In the genomic region with DNA sequence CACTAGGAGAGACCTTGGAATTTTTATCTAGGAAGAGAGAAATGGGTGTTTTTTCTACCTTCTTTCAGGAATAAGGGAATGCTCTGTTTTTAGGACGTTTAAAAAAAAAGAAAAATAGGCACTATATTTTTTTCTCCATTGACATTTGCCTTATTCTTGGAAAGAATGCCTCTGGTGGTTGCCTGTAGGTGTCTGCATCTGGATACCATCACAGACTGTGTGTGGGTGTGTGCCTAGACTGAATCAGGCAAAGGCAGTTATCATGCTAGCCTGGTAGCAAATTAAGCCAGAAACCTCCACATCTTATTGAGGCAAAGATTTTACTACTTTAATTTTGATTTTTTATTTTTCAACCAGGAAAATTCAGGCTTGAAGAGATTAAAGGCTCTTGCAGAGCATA, we compare ENCODE assay signal across 24 cellular contexts.
DNase-seq lines count a peak whose midpoint lies in the region; ATAC-seq and TF ChIP-seq lines count a peak whose summit lies in the region.
"Had no signal": no experiment of that assay in that cellular context is flagged by ENCODE, and none has a peak within 500 bp of the region (broad histone marks: within the 10 kb centered on the region; RNA-seq: fewer than 3 reads in every experiment).

No MANE protein-coding gene starts in this region.

- no peaks in the 10 kb centered on the region for H3K27me3 Mint-ChIP-seq in mesothelial cell of epicardium (ENCODE audit: low read depth)
- H3K27me3 Mint-ChIP-seq in natural killer cell (ENCODE audit: low read depth in 2 of 2): peaks cover 0 to 2% of the 10 kb centered on the region in 2 donors
- H3K27me3 Mint-ChIP-seq: activated CD4-positive, alpha-beta T cell treated with anti-CD3 and anti-CD28 coated beads for 36 hours; natural killer cell treated with Interleukin-12 subunit alpha and Interleukin-12 subunit beta and Interleukin-15 and Interleukin-18, amount 100 ng/mL, for 72 hours had no signal

- DNase-seq in ELR (ENCODE audit: low read depth): peak; percentile 5
- DNase-seq in RPMI7951 (ENCODE audit: low read depth): peak; percentile 6
- DNase-seq in fibroblast of mammary gland (ENCODE audit: low read depth): peak; percentile 55
- DNase-seq in osteoblast (ENCODE audit: insufficient read length, low spot score, missing footprints): no peak
- no peak for DNase-seq in mesothelial cell of epicardium (ENCODE audit: low spot score in 2 of 2, unreplicated experiment in 2 of 2)
- no peak for DNase-seq in T-helper 9 cell
- DNase-seq in activated CD8-positive, alpha-beta memory T cell treated with anti-CD3 and anti-CD28 coated beads, Interleukin-2, amount 50 U/mL, for 48 hours: no peak
- no peak for DNase-seq in natural killer cell
- DNase-seq: activated CD4-positive, alpha-beta T cell treated with anti-CD3 and anti-CD28 coated beads for 36 hours; activated gamma-delta T cell treated with Interleukin-2 at 50 U/mL for 16 hours; DMS 273 treated with DMSO at 0.1 percent for 48 hours; effector memory CD4-positive, alpha-beta T cell; hypothalamus; mesenchymal stem cell; MV-4-11; NCI-H187 treated with DMSO at 0.1 percent for 48 hours; NCI-H446; psoas muscle; RPMI8226; upper lobe of right lung had no signal

- H3K9me3 ChIP-seq in osteoblast (ENCODE audit: low read depth, low read length): no peaks in the 10 kb centered on the region
- H3K9me3 ChIP-seq: psoas muscle, upper lobe of right lung had no signal

- no peaks in the 10 kb centered on the region for H3K9me3 Mint-ChIP-seq in mesothelial cell of epicardium
- H3K9me3 Mint-ChIP-seq in natural killer cell: no peaks in the 10 kb centered on the region
- H3K9me3 Mint-ChIP-seq: natural killer cell treated with Interleukin-12 subunit alpha and Interleukin-12 subunit beta and Interleukin-15 and Interleukin-18, amount 100 ng/mL, for 72 hours had no signal

- H3K4me3 ChIP-seq in fibroblast of mammary gland (ENCODE audit: control insufficient read depth, low read depth, low read length): no peak overlapping the region
- H3K4me3 ChIP-seq in osteoblast (ENCODE audit: insufficient read depth, low read length): no peak overlapping the region
- H3K4me3 ChIP-seq: BLaER1 treated with 17β-estradiol and CSF1 and Interleukin-3, amounts not matched to agents 10 nM and 100 nM; psoas muscle; skin epidermis; upper lobe of right lung had no signal

- ATAC-seq in natural killer cell: no peak
- ATAC-seq: activated CD4-positive, alpha-beta T cell treated with anti-CD3 and anti-CD28 coated beads for 36 hours; natural killer cell treated with Interleukin-12 subunit alpha and Interleukin-12 subunit beta and Interleukin-15 and Interleukin-18, amount 100 ng/mL, for 72 hours; psoas muscle; upper lobe of right lung had no signal

- no peaks in the 10 kb centered on the region for H3K27me3 ChIP-seq in osteoblast (ENCODE audit: insufficient read depth, low read length)
- H3K27me3 ChIP-seq: BLaER1 treated with 17β-estradiol and CSF1 and Interleukin-3, amounts not matched to agents 10 nM and 100 nM; upper lobe of right lung had no signal

- no peaks in the 10 kb centered on the region for H3K36me3 Mint-ChIP-seq in mesothelial cell of epicardium
- no peaks in the 10 kb centered on the region for H3K36me3 Mint-ChIP-seq in natural killer cell
- H3K36me3 Mint-ChIP-seq: natural killer cell treated with Interleukin-12 subunit alpha and Interleukin-12 subunit beta and Interleukin-15 and Interleukin-18, amount 100 ng/mL, for 72 hours had no signal

- H4K20me1 ChIP-seq in osteoblast (ENCODE audit: insufficient read depth, low read length): no peaks in the 10 kb centered on the region
- H4K20me1 ChIP-seq: BLaER1 treated with 17β-estradiol and CSF1 and Interleukin-3, amounts not matched to agents 10 nM and 100 nM had no signal

- H3K4me1 Mint-ChIP-seq in mesothelial cell of epicardium: no peaks in the 10 kb centered on the region
- no peaks in the 10 kb centered on the region for H3K4me1 Mint-ChIP-seq in natural killer cell
- H3K4me1 Mint-ChIP-seq: activated CD4-positive, alpha-beta T cell treated with anti-CD3 and anti-CD28 coated beads for 36 hours had no signal

- no peaks in the 10 kb centered on the region for H3K79me2 ChIP-seq in osteoblast (ENCODE audit: insufficient read depth, low read length)

- TF ChIP-seq CTCF in fibroblast of mammary gland (conservative IDR thresholded peaks at IDR 0.05; ENCODE audit: control insufficient read depth, insufficient read depth, low read depth, low read length): peak; percentile 31
- peak; percentile 22 for TF ChIP-seq CTCF in osteoblast (IDR thresholded peaks at IDR 0.05; ENCODE audit: extremely low read depth, low read depth, low read length)
- no peak for TF ChIP-seq CTCF in mesothelial cell of epicardium (IDR thresholded peaks at IDR 0.05; ENCODE audit: unreplicated experiment)
- no peak for TF ChIP-seq CTCF in natural killer cell (IDR thresholded peaks at IDR 0.05)

- intact Hi-C loops in natural killer cell (cut with micrococcal nuclease): no loop called here

- H3K4me1 ChIP-seq in osteoblast (ENCODE audit: insufficient read depth, low read length): no peaks in the 10 kb centered on the region
- H3K4me1 ChIP-seq: BLaER1 treated with 17β-estradiol and CSF1 and Interleukin-3, amounts not matched to agents 10 nM and 100 nM; psoas muscle; upper lobe of right lung had no signal

- no peak overlapping the region for H3K27ac ChIP-seq in osteoblast (ENCODE audit: low read depth, low read length)
- H3K27ac ChIP-seq: BLaER1 treated with 17β-estradiol and CSF1 and Interleukin-3, amounts not matched to agents 10 nM and 100 nM; HL-60; psoas muscle; skin epidermis; upper lobe of right lung had no signal

- no peak overlapping the region for H3K4me2 ChIP-seq in osteoblast (ENCODE audit: insufficient read depth, low read length)
- H3K4me2 ChIP-seq: BLaER1 treated with 17β-estradiol and CSF1 and Interleukin-3, amounts not matched to agents 10 nM and 100 nM had no signal

- H3K27ac Mint-ChIP-seq in mesothelial cell of epicardium: no peak overlapping the region
- H3K27ac Mint-ChIP-seq in natural killer cell: no peak overlapping the region
- H3K27ac Mint-ChIP-seq: activated CD4-positive, alpha-beta T cell treated with anti-CD3 and anti-CD28 coated beads for 36 hours; natural killer cell treated with Interleukin-12 subunit alpha and Interleukin-12 subunit beta and Interleukin-15 and Interleukin-18, amount 100 ng/mL, for 72 hours had no signal

- H3K36me3 ChIP-seq in osteoblast (ENCODE audit: insufficient read depth, low read length): no peaks in the 10 kb centered on the region
- H3K36me3 ChIP-seq: BLaER1 treated with 17β-estradiol and CSF1 and Interleukin-3, amounts not matched to agents 10 nM and 100 nM; upper lobe of right lung had no signal

- no peak overlapping the region for H3K4me3 Mint-ChIP-seq in mesothelial cell of epicardium
- H3K4me3 Mint-ChIP-seq in natural killer cell: no peak overlapping the region
- H3K4me3 Mint-ChIP-seq: activated CD4-positive, alpha-beta T cell treated with anti-CD3 and anti-CD28 coated beads for 36 hours; natural killer cell treated with Interleukin-12 subunit alpha and Interleukin-12 subunit beta and Interleukin-15 and Interleukin-18, amount 100 ng/mL, for 72 hours had no signal

- H2AFZ ChIP-seq in osteoblast (ENCODE audit: low read length): no peak overlapping the region

Comparison
In these comparisons a context has a peak if more than half of its experiments do, and no peak if none do; other contexts are left out.
1. DNase-seq: peak in ELR (single experiment), RPMI7951 (single experiment) and fibroblast of mammary gland (single experiment); none in osteoblast (single experiment), mesothelial cell of epicardium (0 of 2), T-helper 9 cell (single experiment), activated CD8-positive, alpha-beta memory T cell treated with anti-CD3 and anti-CD28 coated beads, Interleukin-2, amount 50 U/mL, for 48 hours (single experiment) and natural killer cell (single experiment).
2. CTCF ChIP-seq: peak in fibroblast of mammary gland (single experiment) and osteoblast (single experiment); none in mesothelial cell of epicardium (single experiment) and natural killer cell (single experiment).